ENCODE assay signal across 8 cellular contexts in genomic region chr12:27179399-27180214, GRCh38.
DNase-seq lines count a peak whose midpoint lies in the region; ATAC-seq and TF ChIP-seq lines count a peak whose summit lies in the region.

No MANE protein-coding gene starts in this region.

- H3K9me3 ChIP-seq in right atrium auricular region = no peaks in the 10 kb centered on the region

- H3K4me1 Mint-ChIP-seq in activated T-helper 17 cell treated with anti-CD3 and anti-CD28 coated beads, Interleukin-2, amount 50 U/mL, for 72 hours = peaks cover 21% of the 10 kb centered on the region
- peaks cover 51% of the 10 kb centered on the region for H3K4me1 Mint-ChIP-seq in stimulated activated naive CD8-positive, alpha-beta T cell treated with anti-CD3 and anti-CD28 coated beads, Interleukin-15, Interleukin-2, amounts not matched to agents 100 ng/mL and 50 ng/mL, for 24 hours (ENCODE audit: low read depth)

- H3K27ac ChIP-seq in right atrium auricular region = peak overlapping the region; percentile 41 to 90

- no peaks in the 10 kb centered on the region for H3K27me3 ChIP-seq in right atrium auricular region

- peak overlapping the region; percentile 83 for H3K27ac Mint-ChIP-seq in activated T-helper 17 cell treated with anti-CD3 and anti-CD28 coated beads, Interleukin-2, amount 50 U/mL, for 72 hours
- H3K27ac Mint-ChIP-seq in stimulated activated naive CD8-positive, alpha-beta T cell treated with anti-CD3 and anti-CD28 coated beads, Interleukin-15, Interleukin-2, amounts not matched to agents 100 ng/mL and 50 ng/mL, for 24 hours = peak overlapping the region; percentile 94

- no peaks in the 10 kb centered on the region for H3K36me3 ChIP-seq in right atrium auricular region

- ATAC-seq in activated T-helper 17 cell treated with anti-CD3 and anti-CD28 coated beads, Interleukin-2, amount 50 U/mL, for 72 hours (replicated peaks) = peak; percentile 96

- H3K27me3 Mint-ChIP-seq in activated T-helper 17 cell treated with anti-CD3 and anti-CD28 coated beads, Interleukin-2, amount 50 U/mL, for 72 hours = no peaks in the 10 kb centered on the region
- H3K27me3 Mint-ChIP-seq in stimulated activated naive CD8-positive, alpha-beta T cell treated with anti-CD3 and anti-CD28 coated beads, Interleukin-15, Interleukin-2, amounts not matched to agents 100 ng/mL and 50 ng/mL, for 24 hours = no peaks in the 10 kb centered on the region

- no peaks in the 10 kb centered on the region for H3K36me3 Mint-ChIP-seq in activated T-helper 17 cell treated with anti-CD3 and anti-CD28 coated beads, Interleukin-2, amount 50 U/mL, for 72 hours (ENCODE audit: low read depth)
- no peaks in the 10 kb centered on the region for H3K36me3 Mint-ChIP-seq in stimulated activated naive CD8-positive, alpha-beta T cell treated with anti-CD3 and anti-CD28 coated beads, Interleukin-15, Interleukin-2, amounts not matched to agents 100 ng/mL and 50 ng/mL, for 24 hours (ENCODE audit: low read depth)

- H3K4me3 ChIP-seq in HFF-Myc (replicated peaks; ENCODE audit: low read depth, low read length) (no peak overlapping the region), right atrium auricular region (no peak overlapping the region)

- peak overlapping the region; percentile 68 for H3K4me3 Mint-ChIP-seq in activated T-helper 17 cell treated with anti-CD3 and anti-CD28 coated beads, Interleukin-2, amount 50 U/mL, for 72 hours
- H3K4me3 Mint-ChIP-seq in stimulated activated naive CD8-positive, alpha-beta T cell treated with anti-CD3 and anti-CD28 coated beads, Interleukin-15, Interleukin-2, amounts not matched to agents 100 ng/mL and 50 ng/mL, for 24 hours = peak overlapping the region; percentile 59

- DNase-seq in stimulated activated CD4-positive, alpha-beta T cell treated with anti-CD3 and anti-CD28 coated beads, Interleukin-15, amount 100 ng/mL, for 24 hours = peak; percentile 55
- no peak for DNase-seq in stimulated activated CD4-positive, alpha-beta T cell treated with anti-CD3 and anti-CD28 coated beads, Interleukin-4, amount 100 ng/mL, for 1 hour
- DNase-seq in HFF-Myc (ENCODE audit: extremely low read depth, low read depth) = peak; percentile 90
- DNase-seq in LoVo (ENCODE audit: low spot score) = peak; percentile 69
- DNase-seq in right atrium auricular region (ENCODE audit: low spot score) = no peak
- no peak for DNase-seq in activated effector memory CD4-positive, alpha-beta T cell treated with anti-CD3 and anti-CD28 coated beads, Interleukin-2, amount 50 U/mL, for 16 hours

- TF ChIP-seq CTCF in HFF-Myc (IDR thresholded peaks at IDR 0.05; ENCODE audit: low read depth, low read length, missing control alignments) (no peak), right atrium auricular region (IDR thresholded peaks at IDR 0.05) (no peak)

- H3K9me3 Mint-ChIP-seq in activated T-helper 17 cell treated with anti-CD3 and anti-CD28 coated beads, Interleukin-2, amount 50 U/mL, for 72 hours = no peaks in the 10 kb centered on the region
- H3K9me3 Mint-ChIP-seq in stimulated activated naive CD8-positive, alpha-beta T cell treated with anti-CD3 and anti-CD28 coated beads, Interleukin-15, Interleukin-2, amounts not matched to agents 100 ng/mL and 50 ng/mL, for 24 hours = no peaks in the 10 kb centered on the region

- peaks cover 0 to 12% of the 10 kb centered on the region in 2 donors for H3K4me1 ChIP-seq in right atrium auricular region

Comparison
In these comparisons a context has a peak if more than half of its experiments do, and no peak if none do; other contexts are left out.
1. DNase-seq: peak in stimulated activated CD4-positive, alpha-beta T cell treated with anti-CD3 and anti-CD28 coated beads, Interleukin-15, amount 100 ng/mL, for 24 hours (single experiment), HFF-Myc (single experiment) and LoVo (single experiment); none in stimulated activated CD4-positive, alpha-beta T cell treated with anti-CD3 and anti-CD28 coated beads, Interleukin-4, amount 100 ng/mL, for 1 hour (single experiment), right atrium auricular region (single experiment) and activated effector memory CD4-positive, alpha-beta T cell treated with anti-CD3 and anti-CD28 coated beads, Interleukin-2, amount 50 U/mL, for 16 hours (single experiment).